In genomic region chr7:304574-305409, GRCh38 we compare ENCODE assay signal across 23 cellular contexts. TPM values are rescaled to one million over a fixed set of nuclear protein-coding genes. Genes with fewer than 3 reads are reported as not detected.
DNase-seq lines count a peak whose midpoint lies in the region; ATAC-seq, FAIRE-seq and TF ChIP-seq lines count a peak whose summit lies in the region.
"Had no signal": no experiment of that assay in that cellular context is flagged by ENCODE, and none has a peak within 500 bp of the region (broad histone marks: within the 10 kb centered on the region; RNA-seq: fewer than 3 reads in every experiment).

No MANE protein-coding gene starts in this region.

- CTCF ChIA-PET in SK-N-SH (lab: Yijun Ruan, JAX), result interaction anchor here (0.8 to 2.6 kb wide), 3 partner anchors 10 to 28 kb away, joined by 3 to 19 read pairs (median 5); no protein-coding TSS in a partner anchor
- CTCF ChIA-PET in K562 (lab: Yijun Ruan, JAX; ENCODE audit: low intra/inter-chr PET ratio), result no interaction called here

- peak overlapping the region; percentile 6 for H3K27ac Mint-ChIP-seq in neural progenitor cell
- H3K27ac Mint-ChIP-seq: IgD-negative memory B cell had no signal

- POLR2A ChIA-PET in SK-N-SH (lab: Yijun Ruan, JAX), result no interaction called here
- POLR2A ChIA-PET in K562 (lab: Yijun Ruan, JAX), result interaction anchor here (0.6 to 1.4 kb wide), 2 partner anchors 10 kb away, joined by 3 read pairs; no protein-coding TSS in a partner anchor

- no peaks in the 10 kb centered on the region for H3K36me3 Mint-ChIP-seq in neural progenitor cell
- H3K36me3 Mint-ChIP-seq: CD4-positive, alpha-beta memory T cell; IgD-negative memory B cell had no signal

- TF ChIP-seq POLR2A in K562 (conservative IDR thresholded peaks at IDR 0.05), result no peak

- H3K4me3 ChIP-seq in SK-N-SH (ENCODE audit: low read depth in 2 of 2, low read length in 1 of 2) (no peak overlapping the region), K562 (no peak overlapping the region), neural progenitor cell (no peak overlapping the region), upper lobe of right lung (no peak overlapping the region), GM23248 (no peak overlapping the region)
- H3K4me3 ChIP-seq: SJSA1 had no signal

- H2AFZ ChIP-seq in SK-N-SH (ENCODE audit: low read depth) (no peak overlapping the region), K562 (ENCODE audit: low read depth, low read length) (no peak overlapping the region), neural progenitor cell (replicated peaks) (no peak overlapping the region), GM23248 (no peak overlapping the region)

- H3K9me3 Mint-ChIP-seq in neural progenitor cell, result peaks cover 7% of the 10 kb centered on the region

- H3K9me3 ChIP-seq in SK-N-SH, result peaks cover 14% of the 10 kb centered on the region; the same call in 1 of the 2 replicates
- peaks cover 3% of the 10 kb centered on the region; the same call in 1 of the 2 replicates for H3K9me3 ChIP-seq in K562 (replicated peaks; ENCODE audit: control insufficient read depth, insufficient read depth, low read depth, low read length)
- no peaks in the 10 kb centered on the region for H3K9me3 ChIP-seq in neural progenitor cell (ENCODE audit: low read depth)
- H3K9me3 ChIP-seq in upper lobe of right lung, result no peaks in the 10 kb centered on the region
- H3K9me3 ChIP-seq in GM23248 (ENCODE audit: low read depth), result no peaks in the 10 kb centered on the region
- H3K9me3 ChIP-seq: BE2C, SJSA1 had no signal

- in situ Hi-C loops in K562 (cut with MboI) (no loop called here), GM23248 (cut with MboI) (no loop called here)

- H3K27me3 ChIP-seq in SK-N-SH (ENCODE audit: insufficient read depth) (peaks cover 15% of the 10 kb centered on the region), K562 (ENCODE audit: control insufficient read depth in 2 of 2, insufficient read depth in 2 of 2, low read length in 2 of 2) (peaks cover 9 to 68% of the 10 kb centered on the region in 2 experiments), neural progenitor cell (no peaks in the 10 kb centered on the region), upper lobe of right lung (no peaks in the 10 kb centered on the region), GM23248 (replicated peaks; ENCODE audit: insufficient read depth) (no peaks in the 10 kb centered on the region; the same call in 1 of the 2 replicates)
- H3K27me3 ChIP-seq: BE2C, SJSA1 had no signal

- H3K79me2 ChIP-seq in SK-N-SH (ENCODE audit: insufficient read depth) (no peaks in the 10 kb centered on the region), K562 (ENCODE audit: control insufficient read depth, insufficient read depth, low read length) (no peaks in the 10 kb centered on the region), neural progenitor cell (ENCODE audit: low read depth) (no peaks in the 10 kb centered on the region), GM23248 (ENCODE audit: insufficient read depth) (no peaks in the 10 kb centered on the region)

- TF ChIP-seq RAD21 in SK-N-SH (IDR thresholded peaks at IDR 0.05; ENCODE audit: low read length) (no peak), K562 (CRISPR knock-in tag; conservative IDR thresholded peaks at IDR 0.05 in 1 of 2, IDR thresholded peaks at IDR 0.05 in 1 of 2) (no peak)

- WGBS in SK-N-SH (ENCODE audit: low lambda C conversion rate), result 39% methylated on average over 14 of the region's 19 CpGs
- 5% methylated on average over 19 of the region's 19 CpGs for WGBS in K562 (ENCODE audit: insufficient coverage, low coverage, missing lambda C conversion rate)
- WGBS in GM23248 (ENCODE audit: low coverage in 1 of 2, low lambda C conversion rate in 2 of 2, missing lambda C conversion rate in 2 of 2), 2 experiments, result 48 to 51% methylated on average over 19 of the region's 19 CpGs

- FAIRE-seq in K562 (lab: Jason Lieb, UNC), result no peak
- FAIRE-seq: GM18507 had no signal

- peaks cover 7% of the 10 kb centered on the region for H3K27me3 Mint-ChIP-seq in neural progenitor cell (ENCODE audit: insufficient read depth, low read depth)

- H3K27ac ChIP-seq in SK-N-SH (ENCODE audit: low read depth in 2 of 2, low read length in 1 of 2), result no peak overlapping the region
- no peak overlapping the region for H3K27ac ChIP-seq in K562 (ENCODE audit: extremely low read depth, low read depth, low read length)
- no peak overlapping the region for H3K27ac ChIP-seq in neural progenitor cell
- H3K27ac ChIP-seq in upper lobe of right lung, result no peak overlapping the region
- H3K27ac ChIP-seq in GM23248, result no peak overlapping the region
- H3K27ac ChIP-seq: 22Rv1, RWPE1, SJSA1 had no signal

- ATAC-seq in SK-N-SH treated with all-trans-retinoic acid at 6 μM for 48 hours (no peak), K562 (no peak), upper lobe of right lung (peak; percentile 5), GM18909 (IDR thresholded peaks at IDR 0.05; ENCODE audit: poor library complexity, unreplicated experiment) (no peak)

- H3K4me1 ChIP-seq in SK-N-SH (ENCODE audit: control insufficient read depth in 1 of 2, insufficient read depth in 2 of 2, low read depth in 1 of 2, low read length in 1 of 2) (no peaks in the 10 kb centered on the region), K562 (replicated peaks in 1 of 2; ENCODE audit: control insufficient read depth in 2 of 2, insufficient read depth in 2 of 2, low read length in 2 of 2) (no peaks in the 10 kb centered on the region), neural progenitor cell (no peaks in the 10 kb centered on the region), upper lobe of right lung (no peaks in the 10 kb centered on the region), GM23248 (ENCODE audit: insufficient read depth) (no peaks in the 10 kb centered on the region)
- H3K4me1 ChIP-seq: BE2C, SJSA1 had no signal

- H3F3A ChIP-seq in SK-N-SH (replicated peaks; ENCODE audit: insufficient read depth) (no peaks in the 10 kb centered on the region), neural progenitor cell (ENCODE audit: low read depth) (no peaks in the 10 kb centered on the region), GM23248 (ENCODE audit: insufficient read depth) (no peaks in the 10 kb centered on the region)

- H3K9me2 ChIP-seq in SK-N-SH (no peaks in the 10 kb centered on the region), GM23248 (ENCODE audit: insufficient read depth) (no peaks in the 10 kb centered on the region)

- DNase-seq in SK-N-SH (peak; percentile 37), K562 (ENCODE audit: extremely low read depth in 1 of 4, low spot score in 3 of 4) (no peak), neural progenitor cell (ENCODE audit: low spot score) (no peak), upper lobe of right lung (no peak), GM23248 (no peak)
- DNase-seq in activated CD4-positive, alpha-beta T cell treated with anti-CD3 and anti-CD28 coated beads, Interleukin-2, amount 50 U/mL, for 1 hour, result no peak
- DNase-seq: BE2C; CD4-positive, alpha-beta memory T cell; DMS79 treated with DMSO at 0.1 percent for 48 hours; NCI-H187; NCI-H526 treated with DMSO at 0.1 percent for 48 hours; OCI-M1 had no signal

- H3K9ac ChIP-seq in SK-N-SH, result no peak overlapping the region
- no peak overlapping the region for H3K9ac ChIP-seq in K562 (ENCODE audit: insufficient read depth in 1 of 2, low read depth in 2 of 2, low read length in 2 of 2)
- H3K9ac ChIP-seq in neural progenitor cell, result no peak overlapping the region
- no peak overlapping the region for H3K9ac ChIP-seq in GM23248

- H3K36me3 ChIP-seq in SK-N-SH (replicated peaks in 1 of 2; ENCODE audit: control insufficient read depth in 1 of 2, insufficient read depth in 2 of 2, low read length in 1 of 2) (no peaks in the 10 kb centered on the region), K562 (ENCODE audit: control insufficient read depth, insufficient read depth, low read length) (no peaks in the 10 kb centered on the region), neural progenitor cell (no peaks in the 10 kb centered on the region), upper lobe of right lung (no peaks in the 10 kb centered on the region), GM23248 (ENCODE audit: low read depth) (no peaks in the 10 kb centered on the region)
- H3K36me3 ChIP-seq: BE2C, SJSA1 had no signal

- intact Hi-C loops in K562 (cut with micrococcal nuclease) (no loop called here), upper lobe of right lung (cut with DNase I) (no loop called here)

- H3K4me3 Mint-ChIP-seq in neural progenitor cell, result no peak overlapping the region
- H3K4me3 Mint-ChIP-seq: CD4-positive, alpha-beta memory T cell had no signal

- peaks cover 4% of the 10 kb centered on the region for H3K9me1 ChIP-seq in K562 (ENCODE audit: control insufficient read depth, insufficient read depth, low read length)

- peaks cover 9% of the 10 kb centered on the region for H3K4me1 Mint-ChIP-seq in neural progenitor cell

- TF ChIP-seq EP300 in SK-N-SH (IDR thresholded peaks at IDR 0.05; ENCODE audit: borderline replicate concordance in 1 of 2, low read depth in 1 of 2, low read length in 1 of 2) (no peak), K562 (IDR thresholded peaks at IDR 0.05; ENCODE audit: low read length) (no peak)

- TF ChIP-seq CTCF in SK-N-SH (IDR thresholded peaks at IDR 0.05) (no peak), K562 (IDR thresholded peaks at IDR 0.05 in 2 of 3, conservative IDR thresholded peaks at IDR 0.05 in 1 of 3; ENCODE audit: insufficient read depth in 2 of 3, low read depth in 1 of 3, low read length in 3 of 3) (no peak), neural progenitor cell (IDR thresholded peaks at IDR 0.05) (no peak), upper lobe of right lung (IDR thresholded peaks at IDR 0.05) (no peak)

- no peak overlapping the region for H3K4me2 ChIP-seq in SK-N-SH
- H3K4me2 ChIP-seq in K562 (ENCODE audit: insufficient read depth, low read length), result no peak overlapping the region; the same call in 1 of the 2 replicates
- H3K4me2 ChIP-seq in neural progenitor cell, result no peak overlapping the region
- H3K4me2 ChIP-seq in GM23248 (ENCODE audit: unreplicated experiment), result no peak overlapping the region

- no TSS peak for BruUV-seq in K562 (replicated peaks; lab: Mats Ljungman, UMichigan)

- H4K20me1 ChIP-seq in SK-N-SH (ENCODE audit: insufficient read depth), result no peaks in the 10 kb centered on the region
- peaks cover 9% of the 10 kb centered on the region; the same call in 1 of the 2 replicates for H4K20me1 ChIP-seq in K562 (replicated peaks; ENCODE audit: control insufficient read depth, insufficient read depth, low read length)
- H4K20me1 ChIP-seq in neural progenitor cell (ENCODE audit: low read depth), result no peaks in the 10 kb centered on the region
- no peaks in the 10 kb centered on the region for H4K20me1 ChIP-seq in GM23248 (ENCODE audit: insufficient read depth)

RNA-seq across cellular contexts. Expression of gene FOXL3, which starts 14.8 kb away (rescaled TPM):
- not detected in 2 replicates for polyA plus RNA-seq in SK-N-SH (2012; rRNA removed)
- polyA plus RNA-seq in SK-N-SH (2012; cell fraction: cytosol; rRNA removed), result not detected in 2 replicates
- polyA plus RNA-seq in SK-N-SH (2012; cell fraction: nucleus; rRNA removed), result not detected in 2 replicates
- total RNA-seq in K562 (2011; cell fraction: chromatin; rRNA removed; ENCODE audit: low replicate concordance), result not detected in 2 replicates
- not detected in 2 replicates for total RNA-seq in K562 (2011; cell fraction: nucleolus; rRNA removed)
- not detected in 2 replicates for total RNA-seq in K562 (2011; cell fraction: nucleoplasm; rRNA removed)
- total RNA-seq in K562 (2014; rRNA removed), result not detected in 2 replicates
- total RNA-seq in K562 (2014; rRNA removed; fragmentation: Illumina TruSeq; extraction: Trizol), result not detected in 2 replicates
- not detected in 2 replicates for total RNA-seq in K562 (2015; rRNA removed; fragmentation: Illumina TruSeq; extraction: Trizol)
- total RNA-seq in K562 (2021), result not detected in 2 replicates
- not detected in 2 replicates for polyA plus RNA-seq in K562 (2011; rRNA removed)
- not detected in 2 replicates for polyA plus RNA-seq in K562 (2011; cell fraction: cytosol; rRNA removed)
- not detected in 2 replicates for polyA plus RNA-seq in K562 (2011; cell fraction: nucleus; rRNA removed)
- not detected in 2 replicates for polyA plus RNA-seq in K562 (2012)
- not detected in 2 replicates for polyA plus RNA-seq in K562 (2014; fragmentation: Illumina TruSeq; extraction: Trizol)
- polyA plus RNA-seq in K562 (2014; fragmentation: Nextera tagmentation; extraction: Ambion mirVana), result not detected
- not detected in 2 replicates for polyA plus RNA-seq in K562 (2014; rRNA removed)
- not detected in 2 replicates for polyA minus RNA-seq in K562 (2011; rRNA and poly(A)+ RNA removed)
- not detected in 2 replicates for polyA minus RNA-seq in K562 (2011; cell fraction: cytosol; rRNA and poly(A)+ RNA removed)
- polyA minus RNA-seq in K562 (2011; cell fraction: nucleus; rRNA and poly(A)+ RNA removed), result not detected in 2 replicates
- total RNA-seq in neural progenitor cell (ENCODE audit: low replicate concordance), result not detected in 2 replicates
- not detected for total RNA-seq in upper lobe of right lung
- not detected in 2 replicates for total RNA-seq in GM23248 (2014; rRNA removed; shearing (Covaris generic))
- polyA plus RNA-seq in GM23248 (2016; fragmentation: Nextera tagmentation; extraction: Ambion mirVana), result not detected in 2 replicates
- total RNA-seq: CD4-positive, alpha-beta memory T cell; G401; H7; HT-29; LHCN-M2; SJSA1 had no signal
- polyA plus RNA-seq: CD4-positive, alpha-beta memory T cell; IgD-negative memory B cell had no signal

Comparison
In these comparisons a context has a peak if more than half of its experiments do, and no peak if none do; other contexts are left out.
1. Of the 27 proteins assayed by ChIP-seq in both K562 and SK-N-SH: peak only in K562: MAX; only in SK-N-SH: none; in both: none; in neither: 26.